ENCODE assay signal across 17 cellular contexts in genomic region chr12:28622416-28622815, GRCh38.
A peak's percentile ranks its signal among the peaks of the same experiment; 100 is the strongest.
DNase-seq lines count a peak whose midpoint lies in the region; ATAC-seq and TF ChIP-seq lines count a peak whose summit lies in the region.
"Had no signal": no experiment of that assay in that cellular context is flagged by ENCODE, and none has a peak within 500 bp of the region (broad histone marks: within the 10 kb centered on the region; RNA-seq: fewer than 3 reads in every experiment).

No MANE protein-coding gene starts in this region.

- H3K4me3 ChIP-seq in epithelial cell of esophagus (ENCODE audit: low read length) = no peak overlapping the region
- H3K4me3 ChIP-seq: gastroesophageal sphincter, right lobe of liver, upper lobe of right lung had no signal

- no peak for ATAC-seq in HG03139 (IDR thresholded peaks at IDR 0.05; ENCODE audit: unreplicated experiment)
- no peak for ATAC-seq in stimulated activated naive CD8-positive, alpha-beta T cell treated with anti-CD3 and anti-CD28 coated beads, Interleukin-15, Interleukin-2, amounts not matched to agents 100 U/mL and 50 U/mL, for 24 hours
- ATAC-seq: gastroesophageal sphincter, right lobe of liver, upper lobe of right lung had no signal

- DNase-seq in COLO829 (ENCODE audit: low spot score) = peak; percentile 79
- DNase-seq in RKO (ENCODE audit: low spot score) = peak; percentile 38
- DNase-seq in epithelial cell of esophagus (ENCODE audit: low read depth) = peak; percentile 58
- peak; percentile 6 for DNase-seq in middle frontal gyrus (ENCODE audit: extremely low spot score, low spot score)
- no peak for DNase-seq in stimulated activated CD4-positive, alpha-beta T cell treated with anti-CD3 and anti-CD28 coated beads, Interleukin-2, amount 100 ng/mL, for 24 hours
- no peak for DNase-seq in stimulated activated naive CD8-positive, alpha-beta T cell treated with anti-CD3 and anti-CD28 coated beads, Interleukin-15, Interleukin-2, amounts not matched to agents 100 U/mL and 50 U/mL, for 24 hours
- no peak for DNase-seq in cerebellar cortex (ENCODE audit: low spot score)
- DNase-seq: aorta; C1 segment of cervical spinal cord; Karpas-422; NCI-H1436 treated with DMSO at 0.1 percent for 48 hours; NCI-H510A; right lobe of liver; stimulated activated CD4-positive, alpha-beta T cell treated with anti-CD3 and anti-CD28 coated beads, Interleukin-4, amount 100 ng/mL, for 4 hours; upper lobe of right lung had no signal

- no peak for TF ChIP-seq CTCF in epithelial cell of esophagus (IDR thresholded peaks at IDR 0.05; ENCODE audit: insufficient read depth, low read depth, low read length, missing control alignments)

Comparison
In these comparisons a context has a peak if more than half of its experiments do, and no peak if none do; other contexts are left out.
1. DNase-seq: peak in COLO829 (single experiment), RKO (single experiment), epithelial cell of esophagus (single experiment) and middle frontal gyrus (single experiment); none in stimulated activated CD4-positive, alpha-beta T cell treated with anti-CD3 and anti-CD28 coated beads, Interleukin-2, amount 100 ng/mL, for 24 hours (0 of 2), stimulated activated naive CD8-positive, alpha-beta T cell treated with anti-CD3 and anti-CD28 coated beads, Interleukin-15, Interleukin-2, amounts not matched to agents 100 U/mL and 50 U/mL, for 24 hours (single experiment) and cerebellar cortex (single experiment).